17 cellular contexts compared by ENCODE assay signal in genomic region chr1:206482611-206483010, GRCh38. TPM values are rescaled to one million over a fixed set of nuclear protein-coding genes. Genes with fewer than 3 reads are reported as not detected.
DNase-seq lines count a peak whose midpoint lies in the region; ATAC-seq and TF ChIP-seq lines count a peak whose summit lies in the region.
"Had no signal": no experiment of that assay in that cellular context is flagged by ENCODE, and none has a peak within 500 bp of the region (broad histone marks: within the 10 kb centered on the region; RNA-seq: fewer than 3 reads in every experiment).

No MANE protein-coding gene starts in this region.

- intact Hi-C loops in MCF 10A (cut with micrococcal nuclease), result no loop called here
- intact Hi-C loops in breast epithelium (cut with DNase I; ENCODE audit: low total_unique reads), result no loop called here
- intact Hi-C loops in colonic mucosa (cut with DNase I), result no loop called here

- H3K36me3 ChIP-seq in breast epithelium (no peaks in the 10 kb centered on the region), suprapubic skin (peaks cover 34% of the 10 kb centered on the region), colonic mucosa (peaks cover 5% of the 10 kb centered on the region)

- no peak for ATAC-seq in GM19023 (IDR thresholded peaks at IDR 0.05; ENCODE audit: unreplicated experiment)
- ATAC-seq: Panc1 had no signal

- DNase-seq in MCF 10A (ENCODE audit: unreplicated experiment) (peak; percentile 86), breast epithelium (ENCODE audit: low spot score in 2 of 2) (no peak), NCI-H1105 (lab: John Stamatoyannopoulos, UW) (peak; percentile 36), RWPE1 (ENCODE audit: low spot score) (peak; percentile 60), suprapubic skin (ENCODE audit: low spot score in 2 of 2) (no peak), colonic mucosa (no peak)
- DNase-seq: CD4-positive, alpha-beta T cell; GF-D8; MG63; NCI-H1092 treated with DMSO at 0.1 percent for 48 hours; NCI-H2081 treated with DMSO at 0.1 percent for 48 hours; NCI-H446 treated with DMSO at 0.1 percent for 48 hours; SIG-M5 had no signal

- H3K4me3 Mint-ChIP-seq in MCF 10A (ENCODE audit: unreplicated experiment), result no peak overlapping the region
- H3K4me3 Mint-ChIP-seq: B cell; CD4-positive, alpha-beta T cell had no signal

- 80% methylated on average over 1 of the region's 2 CpGs for WGBS in suprapubic skin

- H3K9me3 ChIP-seq in breast epithelium (no peaks in the 10 kb centered on the region), suprapubic skin (no peaks in the 10 kb centered on the region), colonic mucosa (no peaks in the 10 kb centered on the region)
- H3K9me3 ChIP-seq: MG63 had no signal

- TF ChIP-seq EP300 in suprapubic skin (IDR thresholded peaks at IDR 0.05), result no peak

- peaks cover 29% of the 10 kb centered on the region for H3K4me1 Mint-ChIP-seq in MCF 10A (ENCODE audit: insufficient read depth, unreplicated experiment)

- no peak overlapping the region for H3K9ac ChIP-seq in colonic mucosa (ENCODE audit: low read depth in 2 of 2, low read length in 2 of 2)
- H3K9ac ChIP-seq: KMS-11 had no signal

- TF ChIP-seq POLR2A in breast epithelium (IDR thresholded peaks at IDR 0.05) (no peak), suprapubic skin (IDR thresholded peaks at IDR 0.05) (no peak)

- peaks cover 19% of the 10 kb centered on the region for H3K36me3 Mint-ChIP-seq in MCF 10A (ENCODE audit: insufficient read depth, unreplicated experiment)

- H3K27ac ChIP-seq in breast epithelium (no peak overlapping the region), RWPE1 (peak overlapping the region; percentile 29), suprapubic skin (peak overlapping the region; percentile 50), colonic mucosa (no peak overlapping the region)
- H3K27ac ChIP-seq: KMS-11 had no signal

- no peak for TF ChIP-seq CTCF in MCF 10A (IDR thresholded peaks at IDR 0.05; ENCODE audit: unreplicated experiment)
- TF ChIP-seq CTCF in breast epithelium (IDR thresholded peaks at IDR 0.05), result no peak
- TF ChIP-seq CTCF in RWPE1 (conservative IDR thresholded peaks at IDR 0.05; ENCODE audit: low read depth), result no peak
- TF ChIP-seq CTCF in suprapubic skin (IDR thresholded peaks at IDR 0.05), result no peak
- no peak for TF ChIP-seq CTCF in colonic mucosa (IDR thresholded peaks at IDR 0.05)

- no peaks in the 10 kb centered on the region for H3K27me3 Mint-ChIP-seq in MCF 10A (ENCODE audit: insufficient read depth, unreplicated experiment)
- H3K27me3 Mint-ChIP-seq: B cell; CD4-positive, alpha-beta T cell had no signal

- CTCF ChIA-PET in MCF 10A (lab: Yijun Ruan, JAX), result interaction anchor here (0.6 to 11.0 kb wide), 19 partner anchors 8 to 500 kb away, joined by 3 to 268 read pairs (median 4); partner anchors contain the start of genes DYRK3 and IKBKE
- CTCF ChIA-PET in RWPE1 (lab: Yijun Ruan, JAX), result interaction anchor here (0.6 to 2.6 kb wide), 7 partner anchors 8 to 182 kb away, joined by 3 to 15 read pairs (median 3); no protein-coding TSS in a partner anchor

- H3K27ac Mint-ChIP-seq in MCF 10A (ENCODE audit: low read depth, unreplicated experiment), result no peak overlapping the region
- H3K27ac Mint-ChIP-seq: B cell; CD4-positive, alpha-beta T cell had no signal

- H3K4me3 ChIP-seq in breast epithelium, result no peak overlapping the region
- no peak overlapping the region for H3K4me3 ChIP-seq in suprapubic skin
- no peak overlapping the region for H3K4me3 ChIP-seq in colonic mucosa
- H3K4me3 ChIP-seq: MG63 had no signal

- no TSS peak for BruUV-seq in MCF 10A (replicated peaks; lab: Mats Ljungman, UMichigan)

- H3K27me3 ChIP-seq in breast epithelium (no peaks in the 10 kb centered on the region), suprapubic skin (no peaks in the 10 kb centered on the region), colonic mucosa (no peaks in the 10 kb centered on the region)
- H3K27me3 ChIP-seq: MG63 had no signal

- H3K4me1 ChIP-seq in breast epithelium (no peaks in the 10 kb centered on the region), suprapubic skin (peaks cover 49% of the 10 kb centered on the region), colonic mucosa (no peaks in the 10 kb centered on the region)

- POLR2A ChIA-PET in MCF 10A (lab: Yijun Ruan, JAX), result interaction anchor here (0.9 to 3.7 kb wide), 8 partner anchors 12 to 124 kb away, joined by 3 to 32 read pairs (median 4); partner anchors contain the start of genes IKBKE and RASSF5
- POLR2A ChIA-PET in RWPE1 (lab: Yijun Ruan, JAX; ENCODE audit: low non-redundant PET), result interaction anchor here (0.6 to 1.6 kb wide), 2 partner anchors 13 to 129 kb away, joined by 3 to 4 read pairs; partner anchors contain the start of genes EIF2D and IKBKE

- H3K9me3 Mint-ChIP-seq in MCF 10A (ENCODE audit: unreplicated experiment), result no peaks in the 10 kb centered on the region
- H3K9me3 Mint-ChIP-seq: CD4-positive, alpha-beta T cell had no signal

RNA-seq across cellular contexts. Expression of gene IKBKE, which starts 12.3 kb away (rescaled TPM):
- 7.1 and 12.1 TPM in 2 replicates for total RNA-seq in MCF 10A (2022)
- total RNA-seq in breast epithelium, result 1 to 10 TPM; 4.4 to 4.9 (median 4.8) TPM
- total RNA-seq in suprapubic skin, result 10 to 100 TPM in 3 of 4 donors, 1 to 10 TPM in 1; 5.7 to 27.0 (median 17.4) TPM
- total RNA-seq in colonic mucosa, result 10 to 100 TPM; 15.9 to 28.4 TPM

RNA-seq across cellular contexts. Expression of gene RASSF5, which starts 24.7 kb away (rescaled TPM):
- 8.3 and 9.6 TPM in 2 replicates for total RNA-seq in MCF 10A (2022)
- total RNA-seq in breast epithelium, result 10 to 100 TPM; 11.0 to 17.0 (median 11.1) TPM
- 10 to 100 TPM; 34.8 to 74.5 (median 64.9) TPM for total RNA-seq in suprapubic skin
- total RNA-seq in colonic mucosa, result 1 to 10 TPM; 4.9 to 5.4 TPM

Comparison
In these comparisons a context has a peak if more than half of its experiments do, and no peak if none do; other contexts are left out.
1. DNase-seq: peak in MCF 10A (single experiment), NCI-H1105 (single experiment) and RWPE1 (single experiment); none in breast epithelium (0 of 2), suprapubic skin (0 of 2) and colonic mucosa (single experiment).
2. H3K27ac ChIP-seq: peak in RWPE1 (single experiment) and suprapubic skin (single experiment); none in breast epithelium (0 of 2) and colonic mucosa (single experiment).